Comparison of ENCODE assay signal across 12 cellular contexts in the genomic region with DNA sequence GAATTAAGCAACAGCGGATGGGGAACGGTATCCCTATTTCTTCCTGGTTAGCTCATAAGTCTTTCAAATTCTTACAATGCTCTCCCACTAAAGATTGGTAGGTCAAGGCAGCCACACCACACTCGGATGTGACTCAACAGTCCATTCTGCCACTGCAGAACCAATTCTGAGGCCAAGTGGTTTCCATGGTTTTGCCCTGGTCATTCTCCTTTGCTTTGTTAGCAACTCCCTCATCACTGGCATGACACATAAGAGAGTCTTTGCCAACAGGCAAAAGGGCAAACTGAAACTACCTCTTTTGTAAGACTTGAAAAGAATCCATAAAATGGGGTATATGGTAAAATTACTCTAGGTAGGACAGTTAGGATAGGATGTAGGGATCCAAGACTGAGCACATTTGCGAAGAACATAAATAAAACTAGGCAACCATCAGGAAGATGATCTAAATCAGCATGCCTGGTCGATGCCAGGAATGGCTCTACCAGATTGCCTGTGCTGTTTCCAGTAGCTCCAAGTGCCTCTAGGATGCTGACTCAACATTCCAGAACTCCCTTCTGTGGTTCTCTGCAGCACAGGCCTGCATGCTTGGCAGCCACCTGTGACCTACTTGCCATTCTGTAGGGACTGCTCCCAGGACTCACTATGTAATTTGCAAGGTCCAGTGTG.
A peak's percentile ranks its signal among the peaks of the same experiment; 100 is the strongest.
DNase-seq lines count a peak whose midpoint lies in the region; ATAC-seq and TF ChIP-seq lines count a peak whose summit lies in the region.
"Had no signal": no experiment of that assay in that cellular context is flagged by ENCODE, and none has a peak within 500 bp of the region (broad histone marks: within the 10 kb centered on the region; RNA-seq: fewer than 3 reads in every experiment).

No MANE protein-coding gene starts in this region.

- H3K4me3 Mint-ChIP-seq in nephron progenitor cell: no peak overlapping the region
- H3K4me3 Mint-ChIP-seq: activated T-cell treated with anti-CD3 and anti-CD28 coated beads, Interleukin-2, amount 50 U/mL, for 4 hours had no signal

- peaks cover 45% of the 10 kb centered on the region for H3K4me1 Mint-ChIP-seq in nephron progenitor cell

- DNase-seq in Daoy (ENCODE audit: low read depth) (peak; percentile 80), epithelial cell of proximal tubule (ENCODE audit: low read depth) (peak; percentile 96), nephron progenitor cell (no peak), NCI-H510A (lab: John Stamatoyannopoulos, UW) (no peak)
- DNase-seq in stimulated activated CD4-positive, alpha-beta T cell treated with anti-CD3 and anti-CD28 coated beads, Interleukin-2, amount 100 ng/mL, for 24 hours: no peak
- DNase-seq: activated T-cell treated with anti-CD3 and anti-CD28 coated beads, Interleukin-2, amount 50 U/mL, for 4 hours; central memory CD4-positive, alpha-beta T cell; mucosa of descending colon; NCI-H187 treated with DMSO at 0.1 percent for 48 hours had no signal

- H3K4me3 ChIP-seq in epithelial cell of proximal tubule (ENCODE audit: low read depth, low read length): peak overlapping the region; percentile 17
- H3K4me3 ChIP-seq: mucosa of descending colon had no signal

- peak overlapping the region; percentile 68 for H3K27ac Mint-ChIP-seq in nephron progenitor cell

- TF ChIP-seq CTCF in epithelial cell of proximal tubule (conservative IDR thresholded peaks at IDR 0.05; ENCODE audit: low read depth, low read length) (no peak), nephron progenitor cell (IDR thresholded peaks at IDR 0.05) (no peak)

- H3K36me3 Mint-ChIP-seq in nephron progenitor cell (ENCODE audit: low read depth): peaks cover 64% of the 10 kb centered on the region

- ATAC-seq in HG03432 (IDR thresholded peaks at IDR 0.05; ENCODE audit: unreplicated experiment) (no peak), HG02870 (IDR thresholded peaks at IDR 0.05; ENCODE audit: unreplicated experiment) (no peak)
- ATAC-seq: activated T-cell treated with anti-CD3 and anti-CD28 coated beads, Interleukin-2, amount 50 U/mL, for 4 hours; mucosa of descending colon had no signal

- peaks cover 31% of the 10 kb centered on the region for H3K9me3 Mint-ChIP-seq in nephron progenitor cell
- H3K9me3 Mint-ChIP-seq: activated T-cell treated with anti-CD3 and anti-CD28 coated beads, Interleukin-2, amount 50 U/mL, for 4 hours had no signal

- no peaks in the 10 kb centered on the region for H3K27me3 Mint-ChIP-seq in nephron progenitor cell (ENCODE audit: low read depth, poor library complexity)

TF ChIP-seq in PFSK-1, 5 proteins besides CTCF, POLR2A, EP300 and RAD21:
- no peak for TF ChIP-seq FOXP2 (optimal IDR thresholded peaks at IDR 0.05; ENCODE audit: borderline replicate concordance, extremely low read depth, extremely low read length, insufficient read depth)
- TF ChIP-seq POLR2AphosphoS5 (IDR thresholded peaks at IDR 0.05; ENCODE audit: low read depth, low read length): peak; percentile 16; the same call in 1 of the 2 replicates
TF ChIP-seq in PFSK-1: peak in this region for 1.

Comparison
In these comparisons a context has a peak if more than half of its experiments do, and no peak if none do; other contexts are left out.
1. DNase-seq: peak in Daoy (single experiment) and epithelial cell of proximal tubule (single experiment); none in nephron progenitor cell (single experiment), stimulated activated CD4-positive, alpha-beta T cell treated with anti-CD3 and anti-CD28 coated beads, Interleukin-2, amount 100 ng/mL, for 24 hours (0 of 2) and NCI-H510A (single experiment).